In the genomic region with DNA sequence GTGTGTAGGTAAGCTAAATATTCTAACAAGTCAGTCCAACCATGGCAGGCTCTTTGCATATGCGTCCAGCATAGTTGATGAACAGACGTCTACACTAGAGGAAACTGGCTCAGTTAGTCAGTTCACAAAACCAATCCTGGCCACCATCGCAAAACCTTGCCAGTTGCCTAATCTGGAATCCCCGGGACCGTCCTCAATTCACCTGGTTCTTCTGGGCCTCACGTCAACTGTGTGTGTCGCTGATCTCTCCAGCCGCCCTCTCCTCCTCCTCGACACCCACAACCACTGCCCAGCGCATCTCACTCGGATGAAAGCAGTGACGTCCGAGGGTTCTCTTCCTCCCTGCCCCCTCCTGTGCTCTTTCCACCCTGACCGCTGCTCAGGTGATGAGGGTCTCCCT, we compare ENCODE assay signal across 27 cellular contexts.
"Had no signal": no experiment of that assay in that cellular context is flagged by ENCODE, and none has a peak within 500 bp of the region (broad histone marks: within the 10 kb centered on the region; RNA-seq: fewer than 3 reads in every experiment).

No MANE protein-coding gene starts in this region.

- H3K27ac Mint-ChIP-seq: activated CD4-positive, alpha-beta T cell treated with anti-CD3 and anti-CD28 coated beads, Interleukin-2, amount 10 ng/mL, durations not matched to agents 7 days and 5 days; activated CD8-positive, alpha-beta T cell treated with anti-CD3 and anti-CD28 coated beads for 36 hours; nephron; stimulated activated effector memory CD8-positive, alpha-beta T cell treated with anti-CD3 and anti-CD28 coated beads, Interleukin-12 subunit alpha, Interleukin-12 subunit beta, amount 100 ng/mL, for 72 hours; T-helper 2 cell treated with Interferon-gamma antibody and Interleukin-4, amounts not matched to agents 5 μg/mL and 100 μg/mL, for 36 hours had no signal

- H3K4me3 ChIP-seq: adrenal gland, ascending aorta, dorsolateral prefrontal cortex, esophagus muscularis mucosa, tibial artery had no signal

- FAIRE-seq: colon, frontal cortex, small intestine had no signal

- H3K36me3 Mint-ChIP-seq: stimulated activated effector memory CD8-positive, alpha-beta T cell treated with anti-CD3 and anti-CD28 coated beads, Interleukin-12 subunit alpha, Interleukin-12 subunit beta, amount 100 ng/mL, for 72 hours had no signal

- H3K36me3 ChIP-seq: adrenal gland had no signal

- H3K27me3 ChIP-seq: adrenal gland, ascending aorta, brain microvascular endothelial cell, dorsolateral prefrontal cortex, esophagus muscularis mucosa, tibial artery had no signal

- H3K4me1 ChIP-seq: ascending aorta, tibial artery had no signal

- H3K27me3 Mint-ChIP-seq: activated CD4-positive, alpha-beta T cell treated with anti-CD3 and anti-CD28 coated beads, Interleukin-2, amount 10 ng/mL, durations not matched to agents 7 days and 5 days; activated CD8-positive, alpha-beta T cell treated with anti-CD3 and anti-CD28 coated beads for 36 hours; activated naive CD8-positive, alpha-beta T cell; effector memory CD8-positive, alpha-beta T cell; stimulated activated naive CD8-positive, alpha-beta T cell treated with anti-CD3 and anti-CD28 coated beads, Interleukin-15, amount 100 ng/mL, for 72 hours had no signal

- ATAC-seq: activated CD8-positive, alpha-beta T cell treated with anti-CD3 and anti-CD28 coated beads for 36 hours; effector memory CD8-positive, alpha-beta T cell; left ventricle myocardium superior; sciatic nerve; stimulated activated effector memory CD8-positive, alpha-beta T cell treated with anti-CD3 and anti-CD28 coated beads, Interleukin-12 subunit alpha, Interleukin-12 subunit beta, amount 100 ng/mL, for 72 hours; stimulated activated naive CD8-positive, alpha-beta T cell treated with anti-CD3 and anti-CD28 coated beads, Interleukin-15, amount 100 ng/mL, for 72 hours had no signal

- DNase-seq: activated CD4-positive, alpha-beta T cell treated with anti-CD3 and anti-CD28 coated beads, Interleukin-2, amount 10 ng/mL, durations not matched to agents 7 days and 5 days; activated CD4-positive, CD25-positive, alpha-beta regulatory T cell treated with anti-CD3 and anti-CD28 coated beads, Interleukin-2, amount 50 U/mL, for 72 hours; activated CD8-positive, alpha-beta T cell treated with anti-CD3 and anti-CD28 coated beads for 36 hours; activated naive CD4-positive, alpha-beta T cell; activated T-cell treated with anti-CD3 and anti-CD28 coated beads, Interleukin-2, amount 50 U/mL, for 1 hour; brain microvascular endothelial cell; central memory CD4-positive, alpha-beta T cell; effector memory CD8-positive, alpha-beta T cell; hypothalamus; left ventricle myocardium superior; occipital lobe; small intestine; stimulated activated CD4-positive, alpha-beta T cell treated with anti-CD3 and anti-CD28 coated beads, Interleukin-2, amount 100 ng/mL, for 24 hours; stimulated activated naive CD8-positive, alpha-beta T cell treated with anti-CD3 and anti-CD28 coated beads, Interleukin-15, amount 100 ng/mL, for 72 hours; tibial artery had no signal

- H3K27ac ChIP-seq: adrenal gland, ascending aorta, brain microvascular endothelial cell, dorsolateral prefrontal cortex, esophagus muscularis mucosa, tibial artery, VCaP had no signal

- H3K9me3 Mint-ChIP-seq: effector memory CD8-positive, alpha-beta T cell; stimulated activated effector memory CD8-positive, alpha-beta T cell treated with anti-CD3 and anti-CD28 coated beads, Interleukin-12 subunit alpha, Interleukin-12 subunit beta, amount 100 ng/mL, for 72 hours; stimulated activated naive CD8-positive, alpha-beta T cell treated with anti-CD3 and anti-CD28 coated beads, Interleukin-15, amount 100 ng/mL, for 72 hours had no signal

- H3K9me3 ChIP-seq: adrenal gland, ascending aorta, esophagus muscularis mucosa, tibial artery had no signal

- H3K4me3 Mint-ChIP-seq: activated CD4-positive, alpha-beta T cell treated with anti-CD3 and anti-CD28 coated beads, Interleukin-2, amount 10 ng/mL, durations not matched to agents 7 days and 5 days; activated CD8-positive, alpha-beta T cell treated with anti-CD3 and anti-CD28 coated beads for 36 hours; activated naive CD8-positive, alpha-beta T cell; effector memory CD8-positive, alpha-beta T cell; nephron; stimulated activated effector memory CD8-positive, alpha-beta T cell treated with anti-CD3 and anti-CD28 coated beads, Interleukin-12 subunit alpha, Interleukin-12 subunit beta, amount 100 ng/mL, for 72 hours; stimulated activated naive CD8-positive, alpha-beta T cell treated with anti-CD3 and anti-CD28 coated beads, Interleukin-15, amount 100 ng/mL, for 72 hours; T-helper 2 cell treated with Interferon-gamma antibody and Interleukin-4, amounts not matched to agents 5 μg/mL and 100 μg/mL, for 36 hours had no signal
